In genomic region chr1:11857164-11857853, GRCh38 we compare ENCODE assay signal across 22 cellular contexts. TPM values are rescaled to one million over a fixed set of nuclear protein-coding genes. Genes with fewer than 3 reads are reported as not detected.
A peak's percentile ranks its signal among the peaks of the same experiment; 100 is the strongest.
DNase-seq lines count a peak whose midpoint lies in the region; ATAC-seq, FAIRE-seq and TF ChIP-seq lines count a peak whose summit lies in the region.
"Had no signal": no experiment of that assay in that cellular context is flagged by ENCODE, and none has a peak within 500 bp of the region (broad histone marks: within the 10 kb centered on the region; RNA-seq: fewer than 3 reads in every experiment).

No MANE protein-coding gene starts in this region.

- DNase-seq in NCI-H345 (lab: John Stamatoyannopoulos, UW), result peak; percentile 18
- no peak for DNase-seq in NCI-H345 treated with DMSO at 0.1 percent for 48 hours (lab: John Stamatoyannopoulos, UW; ENCODE audit: unreplicated experiment)
- no peak for DNase-seq in Caco-2
- DNase-seq in NAMALWA (ENCODE audit: low spot score), result peak; percentile 55
- DNase-seq in K562 (ENCODE audit: extremely low read depth in 1 of 4, low spot score in 3 of 4), result no peak
- no peak for DNase-seq in frontal cortex (ENCODE audit: low spot score in 2 of 2)
- DNase-seq in activated T-cell treated with anti-CD3 and anti-CD28 coated beads, Interleukin-2, amount 50 U/mL, for 1 hour, result no peak
- DNase-seq: BE2C; CD4-positive, alpha-beta memory T cell; DMS53; HCEC 1CT; KG1; NCI-H1092; NCI-H1436 treated with DMSO at 0.1 percent for 48 hours; NCI-H2029 treated with DMSO at 0.1 percent for 48 hours; NCI-H524 had no signal

- no peak overlapping the region for H3K4me3 ChIP-seq in Caco-2 (ENCODE audit: low read depth, low read length)
- H3K4me3 ChIP-seq in K562, result no peak overlapping the region
- H3K4me3 ChIP-seq: GM23338, SJCRH30 had no signal

- no peak for TF ChIP-seq CTCF in Caco-2 (IDR thresholded peaks at IDR 0.05; ENCODE audit: insufficient read depth in 1 of 2, low read depth in 1 of 2, low read length in 1 of 2, severe bottlenecking in 1 of 2, unreplicated experiment in 1 of 2)
- TF ChIP-seq CTCF in K562 (IDR thresholded peaks at IDR 0.05 in 2 of 3, conservative IDR thresholded peaks at IDR 0.05 in 1 of 3; ENCODE audit: insufficient read depth in 2 of 3, low read depth in 1 of 3, low read length in 3 of 3), result no peak

- no peak overlapping the region for H3K9ac ChIP-seq in K562 (ENCODE audit: insufficient read depth in 1 of 2, low read depth in 2 of 2, low read length in 2 of 2)

- H4K20me1 ChIP-seq in K562 (replicated peaks; ENCODE audit: control insufficient read depth, insufficient read depth, low read length), result peaks cover 16% of the 10 kb centered on the region

- no peak overlapping the region for H3K4me2 ChIP-seq in K562 (ENCODE audit: insufficient read depth, low read length)
- H3K4me2 ChIP-seq: GM23338 had no signal

- no peak for ATAC-seq in K562
- no peak for ATAC-seq in HG03097 (IDR thresholded peaks at IDR 0.05; ENCODE audit: low FRiP score, unreplicated experiment)
- ATAC-seq: GM23338, Panc1 had no signal

- CTCF ChIA-PET in Caco-2 (lab: Charles Lee), result interaction anchor here (0.5 kb wide), 1 partner anchor 18 kb away, joined by 3 read pairs; no protein-coding TSS in a partner anchor
- CTCF ChIA-PET in K562 (lab: Yijun Ruan, JAX; ENCODE audit: low intra/inter-chr PET ratio), result interaction anchor here (0.6 kb wide), 1 partner anchor 37 kb away, joined by 3 read pairs; no protein-coding TSS in a partner anchor

- H3K4me1 ChIP-seq in Caco-2, result peaks cover 18% of the 10 kb centered on the region
- H3K4me1 ChIP-seq in K562 (replicated peaks in 1 of 2; ENCODE audit: control insufficient read depth in 2 of 2, insufficient read depth in 2 of 2, low read length in 2 of 2), result peaks cover 0 to 10% of the 10 kb centered on the region in 2 experiments; a peak in 3 of 5 replicates
- H3K4me1 ChIP-seq: BE2C had no signal

- intact Hi-C loops in Caco-2 (cut with micrococcal nuclease; ENCODE audit: unreplicated experiment) (no loop called here), K562 (cut with micrococcal nuclease) (no loop called here)

- no peak for TF ChIP-seq POLR2A in K562 (conservative IDR thresholded peaks at IDR 0.05)

- peaks cover 16% of the 10 kb centered on the region for H3K9me3 Mint-ChIP-seq in Caco-2 (ENCODE audit: unreplicated experiment)
- H3K9me3 Mint-ChIP-seq: GM23338; T-helper 1 cell treated with Interleukin-12 subunit alpha and Interleukin-12 subunit beta and Interleukin-4 antibody, amounts not matched to agents 30 μg/mL and 1 μg/mL, for 36 hours had no signal

- peaks cover 8% of the 10 kb centered on the region for H3K4me1 Mint-ChIP-seq in Caco-2 (ENCODE audit: low read depth, unreplicated experiment)

- TF ChIP-seq RAD21 in K562 (CRISPR knock-in tag; conservative IDR thresholded peaks at IDR 0.05 in 1 of 2, IDR thresholded peaks at IDR 0.05 in 1 of 2), result no peak

- H3K79me2 ChIP-seq in K562 (ENCODE audit: control insufficient read depth, insufficient read depth, low read length), result no peaks in the 10 kb centered on the region

- POLR2A ChIA-PET in Caco-2 (lab: Charles Lee), result no interaction called here
- POLR2A ChIA-PET in K562 (lab: Yijun Ruan, JAX), result interaction anchor here (1.1 to 8.8 kb wide), 2 partner anchors 21 to 51 kb away, joined by 3 to 96 read pairs; no protein-coding TSS in a partner anchor

- no peak for TF ChIP-seq EP300 in K562 (IDR thresholded peaks at IDR 0.05; ENCODE audit: low read length)

- peak overlapping the region; percentile 74 for H3K4me3 Mint-ChIP-seq in Caco-2 (ENCODE audit: unreplicated experiment)
- H3K4me3 Mint-ChIP-seq: CD4-positive, alpha-beta memory T cell; GM23338; T-helper 1 cell treated with Interleukin-12 subunit alpha and Interleukin-12 subunit beta and Interleukin-4 antibody, amounts not matched to agents 30 μg/mL and 1 μg/mL, for 36 hours had no signal

- H3K36me3 ChIP-seq in Caco-2 (ENCODE audit: control insufficient read depth, insufficient read depth, low read length) (no peaks in the 10 kb centered on the region), K562 (ENCODE audit: control insufficient read depth, insufficient read depth, low read length) (no peaks in the 10 kb centered on the region)
- H3K36me3 ChIP-seq: BE2C, SJCRH30 had no signal

- FAIRE-seq in K562 (lab: Jason Lieb, UNC), result no peak
- no peak for FAIRE-seq in frontal cortex (lab: Jason Lieb, UNC)

- H3K27me3 Mint-ChIP-seq in Caco-2 (ENCODE audit: insufficient read depth, unreplicated experiment), result no peaks in the 10 kb centered on the region

- H3K9me1 ChIP-seq in K562 (ENCODE audit: control insufficient read depth, insufficient read depth, low read length), result no peaks in the 10 kb centered on the region

- H3K27ac Mint-ChIP-seq in Caco-2 (ENCODE audit: unreplicated experiment), result no peak overlapping the region
- H3K27ac Mint-ChIP-seq: CD4-positive, alpha-beta memory T cell; GM23338; T-helper 1 cell treated with Interleukin-12 subunit alpha and Interleukin-12 subunit beta and Interleukin-4 antibody, amounts not matched to agents 30 μg/mL and 1 μg/mL, for 36 hours had no signal

- H3K36me3 Mint-ChIP-seq in Caco-2 (ENCODE audit: insufficient read depth, unreplicated experiment), result peaks cover 13% of the 10 kb centered on the region
- H3K36me3 Mint-ChIP-seq: CD4-positive, alpha-beta memory T cell had no signal

- H2AFZ ChIP-seq in K562 (ENCODE audit: low read depth, low read length), result no peak overlapping the region
- H2AFZ ChIP-seq: GM23338 had no signal

- WGBS in K562 (ENCODE audit: insufficient coverage, low coverage, missing lambda C conversion rate), result 6% methylated on average over 10 of the region's 10 CpGs

- H3K27me3 ChIP-seq in Caco-2 (replicated peaks; ENCODE audit: control insufficient read depth, insufficient read depth, low read length) (no peaks in the 10 kb centered on the region), K562 (ENCODE audit: control insufficient read depth in 2 of 2, insufficient read depth in 2 of 2, low read length in 2 of 2) (peaks cover 37 to 53% of the 10 kb centered on the region in 2 experiments; a peak in 4 of 5 replicates)

- no peaks in the 10 kb centered on the region; the same call in 1 of the 2 replicates for H3K9me3 ChIP-seq in Caco-2
- no peaks in the 10 kb centered on the region for H3K9me3 ChIP-seq in K562 (replicated peaks; ENCODE audit: control insufficient read depth, insufficient read depth, low read depth, low read length)
- H3K9me3 ChIP-seq: BE2C had no signal

- H3K27ac ChIP-seq in K562 (ENCODE audit: extremely low read depth, low read depth, low read length), result no peak overlapping the region
- H3K27ac ChIP-seq: SJCRH30 had no signal

- BruUV-seq in Caco-2 (replicated peaks; lab: Mats Ljungman, UMichigan) (TSS peak; percentile 88), K562 (replicated peaks; lab: Mats Ljungman, UMichigan) (no TSS peak)

- in situ Hi-C loops in K562 (cut with MboI), result no loop called here

RNA-seq across cellular contexts. Expression of gene NPPB, which starts 1.4 kb away (rescaled TPM):
- 43.4 and 69.9 TPM in 2 replicates for total RNA-seq in Caco-2 (2022)
- not detected in 2 replicates for total RNA-seq in K562 (2011; cell fraction: chromatin; rRNA removed; ENCODE audit: low replicate concordance)
- not detected in 2 replicates for total RNA-seq in K562 (2011; cell fraction: nucleolus; rRNA removed)
- total RNA-seq in K562 (2011; cell fraction: nucleoplasm; rRNA removed), result not detected in 2 replicates
- total RNA-seq in K562 (2014; rRNA removed), result not detected in 2 replicates
- not detected in 2 replicates for total RNA-seq in K562 (2014; rRNA removed; fragmentation: Illumina TruSeq; extraction: Trizol)
- not detected in 2 replicates for total RNA-seq in K562 (2015; rRNA removed; fragmentation: Illumina TruSeq; extraction: Trizol)
- total RNA-seq in K562 (2021), result not detected in 2 replicates
- polyA plus RNA-seq in K562 (2011; rRNA removed), result not detected in 2 replicates
- polyA plus RNA-seq in K562 (2011; cell fraction: cytosol; rRNA removed), result not detected in 2 replicates
- not detected in 2 replicates for polyA plus RNA-seq in K562 (2011; cell fraction: nucleus; rRNA removed)
- polyA plus RNA-seq in K562 (2012), result not detected in 2 replicates
- not detected in 2 replicates for polyA plus RNA-seq in K562 (2014; fragmentation: Illumina TruSeq; extraction: Trizol)
- not detected for polyA plus RNA-seq in K562 (2014; fragmentation: Nextera tagmentation; extraction: Ambion mirVana)
- polyA plus RNA-seq in K562 (2014; rRNA removed), result not detected in 2 replicates
- polyA minus RNA-seq in K562 (2011; rRNA and poly(A)+ RNA removed), result not detected in 2 replicates
- polyA minus RNA-seq in K562 (2011; cell fraction: cytosol; rRNA and poly(A)+ RNA removed), result not detected in 2 replicates
- polyA minus RNA-seq in K562 (2011; cell fraction: nucleus; rRNA and poly(A)+ RNA removed), result not detected in 2 replicates
- 0.41 TPM for total RNA-seq in frontal cortex
- total RNA-seq: CD4-positive, alpha-beta memory T cell; GM23338 had no signal
- polyA plus RNA-seq: CD4-positive, alpha-beta memory T cell had no signal

RNA-seq across cellular contexts. Expression of gene NPPA, which starts 9.7 kb away (rescaled TPM):
- total RNA-seq in Caco-2 (2022) (not detected in 2 replicates), K562 (2014; rRNA removed) (not detected in 2 replicates), K562 (2014; rRNA removed; fragmentation: Illumina TruSeq; extraction: Trizol) (not detected in 2 replicates), K562 (2015; rRNA removed; fragmentation: Illumina TruSeq; extraction: Trizol) (not detected in 2 replicates), K562 (2021) (not detected in 2 replicates), frontal cortex (3.3 TPM)
- total RNA-seq in K562 (2011; cell fraction: chromatin; rRNA removed; ENCODE audit: low replicate concordance), result not detected in 2 replicates
- not detected in 2 replicates for total RNA-seq in K562 (2011; cell fraction: nucleolus; rRNA removed)
- not detected in 2 replicates for total RNA-seq in K562 (2011; cell fraction: nucleoplasm; rRNA removed)
- polyA plus RNA-seq in K562 (2011; rRNA removed) (not detected in 2 replicates), K562 (2014; fragmentation: Illumina TruSeq; extraction: Trizol) (not detected in 2 replicates), K562 (2014; fragmentation: Nextera tagmentation; extraction: Ambion mirVana) (not detected), K562 (2014; rRNA removed) (not detected in 2 replicates)
- polyA plus RNA-seq in K562 (2011; cell fraction: cytosol; rRNA removed), result not detected in 2 replicates
- polyA plus RNA-seq in K562 (2011; cell fraction: nucleus; rRNA removed), result not detected in 2 replicates
- 0.37 and 0.44 TPM in 2 replicates for polyA plus RNA-seq in K562 (2012)
- polyA minus RNA-seq in K562 (2011; rRNA and poly(A)+ RNA removed), result not detected in 2 replicates
- not detected in 2 replicates for polyA minus RNA-seq in K562 (2011; cell fraction: cytosol; rRNA and poly(A)+ RNA removed)
- not detected in 2 replicates for polyA minus RNA-seq in K562 (2011; cell fraction: nucleus; rRNA and poly(A)+ RNA removed)
- total RNA-seq: A172; CD4-positive, alpha-beta memory T cell; GM23338 had no signal
- polyA plus RNA-seq: CD4-positive, alpha-beta memory T cell had no signal

RNA-seq across cellular contexts. Expression of gene CLCN6, which starts 51.3 kb away (rescaled TPM):
- 30.4 and 34.9 TPM in 2 replicates for total RNA-seq in Caco-2 (2022)
- total RNA-seq in K562 (2011; cell fraction: chromatin; rRNA removed; ENCODE audit: low replicate concordance), result 146 and 184 TPM in 2 replicates
- total RNA-seq in K562 (2011; cell fraction: nucleolus; rRNA removed), result 89.9 and 94.4 TPM in 2 replicates
- 121 and 143 TPM in 2 replicates for total RNA-seq in K562 (2011; cell fraction: nucleoplasm; rRNA removed)
- total RNA-seq in K562 (2014; rRNA removed), result 10.0 and 10.6 TPM in 2 replicates
- total RNA-seq in K562 (2014; rRNA removed; fragmentation: Illumina TruSeq; extraction: Trizol), result 11.4 TPM in 2 replicates
- 13.6 and 13.9 TPM in 2 replicates for total RNA-seq in K562 (2015; rRNA removed; fragmentation: Illumina TruSeq; extraction: Trizol)
- total RNA-seq in K562 (2021), result 21.8 and 22.5 TPM in 2 replicates
- polyA plus RNA-seq in K562 (2011; rRNA removed), result 13.6 and 22.6 TPM in 2 replicates
- 10.5 and 18.0 TPM in 2 replicates for polyA plus RNA-seq in K562 (2011; cell fraction: cytosol; rRNA removed)
- 89.4 and 98.5 TPM in 2 replicates for polyA plus RNA-seq in K562 (2011; cell fraction: nucleus; rRNA removed)
- 16.6 and 16.7 TPM in 2 replicates for polyA plus RNA-seq in K562 (2012)
- 18.3 and 20.9 TPM in 2 replicates for polyA plus RNA-seq in K562 (2014; fragmentation: Illumina TruSeq; extraction: Trizol)
- 1 to 10 TPM; 2.0 to 3.1 TPM for polyA plus RNA-seq in K562 (2014; fragmentation: Nextera tagmentation; extraction: Ambion mirVana)
- 21.5 and 23.1 TPM in 2 replicates for polyA plus RNA-seq in K562 (2014; rRNA removed)
- polyA minus RNA-seq in K562 (2011; rRNA and poly(A)+ RNA removed), result 19.0 and 22.2 TPM in 2 replicates
- polyA minus RNA-seq in K562 (2011; cell fraction: cytosol; rRNA and poly(A)+ RNA removed), result 10.5 and 10.8 TPM in 2 replicates
- 18.2 and 38.1 TPM in 2 replicates for polyA minus RNA-seq in K562 (2011; cell fraction: nucleus; rRNA and poly(A)+ RNA removed)
- 14.7 TPM for total RNA-seq in frontal cortex

RNA-seq across cellular contexts. Expression of gene MTHFR, which starts 51.5 kb away (rescaled TPM):
- total RNA-seq in Caco-2 (2022) (27.8 and 28.6 TPM in 2 replicates), K562 (2014; rRNA removed) (77.9 and 94.5 TPM in 2 replicates), K562 (2014; rRNA removed; fragmentation: Illumina TruSeq; extraction: Trizol) (45.3 and 45.6 TPM in 2 replicates), K562 (2015; rRNA removed; fragmentation: Illumina TruSeq; extraction: Trizol) (65.4 and 66.1 TPM in 2 replicates), K562 (2021) (94.1 and 104 TPM in 2 replicates), frontal cortex (24.5 TPM)
- 242 and 493 TPM in 2 replicates for total RNA-seq in K562 (2011; cell fraction: chromatin; rRNA removed; ENCODE audit: low replicate concordance)
- 319 and 327 TPM in 2 replicates for total RNA-seq in K562 (2011; cell fraction: nucleolus; rRNA removed)
- total RNA-seq in K562 (2011; cell fraction: nucleoplasm; rRNA removed), result 296 TPM in 2 replicates
- polyA plus RNA-seq in K562 (2011; rRNA removed) (47.6 and 56.6 TPM in 2 replicates), K562 (2014; fragmentation: Illumina TruSeq; extraction: Trizol) (62.6 and 78.7 TPM in 2 replicates), K562 (2014; fragmentation: Nextera tagmentation; extraction: Ambion mirVana) (1 to 10 TPM; 5.0 to 5.4 TPM), K562 (2014; rRNA removed) (57.3 and 72.7 TPM in 2 replicates)
- 49.3 and 67.6 TPM in 2 replicates for polyA plus RNA-seq in K562 (2011; cell fraction: cytosol; rRNA removed)
- 62.6 and 87.9 TPM in 2 replicates for polyA plus RNA-seq in K562 (2011; cell fraction: nucleus; rRNA removed)
- 59.9 and 109 TPM in 2 replicates for polyA plus RNA-seq in K562 (2012)
- 103 and 105 TPM in 2 replicates for polyA minus RNA-seq in K562 (2011; rRNA and poly(A)+ RNA removed)
- polyA minus RNA-seq in K562 (2011; cell fraction: cytosol; rRNA and poly(A)+ RNA removed), result 72.6 and 84.0 TPM in 2 replicates
- 87.4 and 136 TPM in 2 replicates for polyA minus RNA-seq in K562 (2011; cell fraction: nucleus; rRNA and poly(A)+ RNA removed)

Comparison
In these comparisons a context has a peak if more than half of its experiments do, and no peak if none do; other contexts are left out.
1. DNase-seq: peak in NCI-H345 (single experiment) and NAMALWA (single experiment); none in NCI-H345 treated with DMSO at 0.1 percent for 48 hours (single experiment), Caco-2 (0 of 2), K562 (0 of 4), frontal cortex (0 of 2) and activated T-cell treated with anti-CD3 and anti-CD28 coated beads, Interleukin-2, amount 50 U/mL, for 1 hour (single experiment).
2. RNA of gene NPPB, which starts 1.4 kb away (total RNA-seq): 43.4 to 69.9 TPM in Caco-2; 0.41 TPM in frontal cortex (single experiment) and not detected in K562; every median in the first group is over 10 times any median in the second.